21 cellular contexts compared by ENCODE assay signal in the genomic region with DNA sequence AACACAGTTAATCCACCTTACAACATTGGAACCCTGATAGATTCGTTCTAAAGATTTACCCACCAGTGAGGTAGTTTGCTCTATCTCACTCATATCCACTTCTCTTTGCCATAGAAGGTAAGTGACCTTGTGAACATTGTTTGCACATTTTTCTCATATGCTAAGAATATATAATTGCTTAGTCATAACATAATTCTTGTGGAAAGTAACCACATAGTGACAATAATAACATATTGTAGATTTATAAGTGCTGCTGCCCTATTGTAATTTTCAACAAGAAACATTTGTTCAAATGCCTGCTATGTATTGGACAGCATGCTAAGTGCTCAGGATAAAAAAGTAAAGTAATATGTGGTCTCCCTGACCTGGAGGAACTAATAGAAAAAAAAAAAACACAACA.
DNase-seq lines count a peak whose midpoint lies in the region; ATAC-seq and TF ChIP-seq lines count a peak whose summit lies in the region.
"Had no signal": no experiment of that assay in that cellular context is flagged by ENCODE, and none has a peak within 500 bp of the region (broad histone marks: within the 10 kb centered on the region; RNA-seq: fewer than 3 reads in every experiment).

No MANE protein-coding gene starts in this region.

- no peaks in the 10 kb centered on the region for H3K27me3 Mint-ChIP-seq in activated CD4-positive, alpha-beta T cell treated with anti-CD3 and anti-CD28 coated beads for 36 hours
- peaks cover 0 to 5% of the 10 kb centered on the region in 2 donors for H3K27me3 Mint-ChIP-seq in stimulated activated naive B cell treated with anti-CD40 and anti-IgM and Interleukin-4, amounts not matched to agents 10 μg/mL and 1 μg/mL and 100 μg/mL, for 72 hours
- no peaks in the 10 kb centered on the region for H3K27me3 Mint-ChIP-seq in Calu3 (ENCODE audit: unreplicated experiment)
- H3K27me3 Mint-ChIP-seq: activated CD4-positive, alpha-beta memory T cell treated with anti-CD3 and anti-CD28 coated beads, Interleukin-2, amount 10 ng/mL, durations not matched to agents 7 days and 5 days had no signal

- H2AFZ ChIP-seq in smooth muscle cell (ENCODE audit: low read depth) = no peak overlapping the region

- POLR2A ChIA-PET in activated CD4-positive, alpha-beta T cell treated with anti-CD3 and anti-CD28 coated beads for 36 hours (lab: Charles Lee) = no interaction called here

- TF ChIP-seq CTCF in astrocyte of the cerebellum (IDR thresholded peaks at IDR 0.05; ENCODE audit: low read depth, low read length, missing control alignments) = no peak
- TF ChIP-seq CTCF in smooth muscle cell (IDR thresholded peaks at IDR 0.05; ENCODE audit: borderline replicate concordance, insufficient read depth, poor library complexity, severe bottlenecking) = no peak
- TF ChIP-seq CTCF in Calu3 (IDR thresholded peaks at IDR 0.05; ENCODE audit: unreplicated experiment) = no peak

- intact Hi-C loops in activated CD4-positive, alpha-beta T cell treated with anti-CD3 and anti-CD28 coated beads for 36 hours (cut with DNase I, micrococcal nuclease) = no loop called here
- intact Hi-C loops in Calu3 (cut with micrococcal nuclease; ENCODE audit: unreplicated experiment) = no loop called here

- 97% methylated on average over 1 of the region's 1 CpG for WGBS in smooth muscle cell (ENCODE audit: low lambda C conversion rate)

- H3K27ac Mint-ChIP-seq in activated CD4-positive, alpha-beta T cell treated with anti-CD3 and anti-CD28 coated beads for 36 hours = no peak overlapping the region
- H3K27ac Mint-ChIP-seq in stimulated activated naive B cell treated with anti-CD40 and anti-IgM and Interleukin-4, amounts not matched to agents 10 μg/mL and 1 μg/mL and 100 μg/mL, for 72 hours = no peak overlapping the region
- H3K27ac Mint-ChIP-seq in Calu3 (ENCODE audit: unreplicated experiment) = no peak overlapping the region
- H3K27ac Mint-ChIP-seq: activated CD4-positive, alpha-beta memory T cell treated with anti-CD3 and anti-CD28 coated beads, Interleukin-2, amount 10 ng/mL, durations not matched to agents 7 days and 5 days; HFFc6; IgD-negative memory B cell had no signal

- H3K4me3 Mint-ChIP-seq in activated CD4-positive, alpha-beta T cell treated with anti-CD3 and anti-CD28 coated beads for 36 hours = no peak overlapping the region
- H3K4me3 Mint-ChIP-seq in stimulated activated naive B cell treated with anti-CD40 and anti-IgM and Interleukin-4, amounts not matched to agents 10 μg/mL and 1 μg/mL and 100 μg/mL, for 72 hours = no peak overlapping the region
- H3K4me3 Mint-ChIP-seq in Calu3 (ENCODE audit: low read depth, unreplicated experiment) = no peak overlapping the region
- H3K4me3 Mint-ChIP-seq: activated CD4-positive, alpha-beta memory T cell treated with anti-CD3 and anti-CD28 coated beads, Interleukin-2, amount 10 ng/mL, durations not matched to agents 7 days and 5 days; HFFc6; IgD-negative memory B cell; nephron progenitor cell had no signal

- peaks cover 9% of the 10 kb centered on the region for H3F3A ChIP-seq in smooth muscle cell (ENCODE audit: low read depth)

- no peak overlapping the region for H3K9ac ChIP-seq in smooth muscle cell (ENCODE audit: low read depth)

- H3K4me1 ChIP-seq in smooth muscle cell (ENCODE audit: low read depth) = peaks cover 13% of the 10 kb centered on the region
- H3K4me1 ChIP-seq: breast epithelium had no signal

- H3K4me3 ChIP-seq in astrocyte of the cerebellum (ENCODE audit: low read depth, low read length) (no peak overlapping the region), smooth muscle cell (no peak overlapping the region)
- H3K4me3 ChIP-seq: breast epithelium, SJSA1 had no signal

- H3K27ac ChIP-seq in smooth muscle cell (ENCODE audit: low read depth) = no peak overlapping the region
- H3K27ac ChIP-seq: breast epithelium, SJSA1 had no signal

- peak; percentile 39 for ATAC-seq in activated CD4-positive, alpha-beta T cell treated with anti-CD3 and anti-CD28 coated beads for 36 hours
- ATAC-seq in HG03342 (IDR thresholded peaks at IDR 0.05; ENCODE audit: unreplicated experiment) = peak; percentile 44
- peak; percentile 56 to 81 for ATAC-seq in stimulated activated naive B cell treated with anti-CD40 and anti-IgM and Interleukin-4, amounts not matched to agents 10 μg/mL and 1 μg/mL and 100 μg/mL, for 72 hours (replicated peaks)
- ATAC-seq: right cardiac atrium had no signal

- no peaks in the 10 kb centered on the region for H3K27me3 ChIP-seq in smooth muscle cell (ENCODE audit: low read depth)
- H3K27me3 ChIP-seq: breast epithelium, SJSA1 had no signal

- H3K9me3 Mint-ChIP-seq in activated CD4-positive, alpha-beta T cell treated with anti-CD3 and anti-CD28 coated beads for 36 hours (ENCODE audit: low read depth) = no peaks in the 10 kb centered on the region
- H3K9me3 Mint-ChIP-seq in stimulated activated naive B cell treated with anti-CD40 and anti-IgM and Interleukin-4, amounts not matched to agents 10 μg/mL and 1 μg/mL and 100 μg/mL, for 72 hours = no peaks in the 10 kb centered on the region
- H3K9me3 Mint-ChIP-seq in Calu3 (ENCODE audit: low read depth, unreplicated experiment) = peaks cover 3% of the 10 kb centered on the region
- H3K9me3 Mint-ChIP-seq: activated CD4-positive, alpha-beta memory T cell treated with anti-CD3 and anti-CD28 coated beads, Interleukin-2, amount 10 ng/mL, durations not matched to agents 7 days and 5 days; HFFc6; nephron progenitor cell had no signal

- H3K4me2 ChIP-seq in smooth muscle cell = no peak overlapping the region

- DNase-seq in activated CD4-positive, alpha-beta T cell treated with anti-CD3 and anti-CD28 coated beads for 36 hours = no peak
- DNase-seq in activated CD4-positive, alpha-beta T cell treated with anti-CD3 and anti-CD28 coated beads for 48 hours = no peak
- DNase-seq in astrocyte of the cerebellum (ENCODE audit: low read depth) (peak; percentile 33), smooth muscle cell (lab: John Stamatoyannopoulos, UW; ENCODE audit: unreplicated experiment) (no peak), Calu3 (no peak), cerebellum (ENCODE audit: low spot score) (no peak)
- DNase-seq in stimulated activated naive B cell treated with anti-CD40 and anti-IgM and Interleukin-4, amounts not matched to agents 10 μg/mL and 1 μg/mL and 100 μg/mL, for 72 hours = no peak
- DNase-seq: 8988T; activated CD4-positive, alpha-beta memory T cell treated with anti-CD3 and anti-CD28 coated beads, Interleukin-2, amount 10 ng/mL, durations not matched to agents 7 days and 5 days; activated effector memory CD4-positive, alpha-beta T cell treated with anti-CD3 and anti-CD28 coated beads, Interleukin-2, amount 50 U/mL, for 16 hours; effector CD8-positive, alpha-beta T cell; HFFc6; NCI-H1092; NCI-H2227 treated with DMSO at 0.1 percent for 48 hours; right cardiac atrium; trophoblast cell had no signal

- CTCF ChIA-PET in activated CD4-positive, alpha-beta T cell treated with anti-CD3 and anti-CD28 coated beads for 36 hours (lab: Charles Lee) = no interaction called here
- CTCF ChIA-PET in Calu3 (lab: Charles Lee) = interaction anchor here (2.7 kb wide), 1 partner anchor 9 kb away, joined by 9 read pairs; no protein-coding TSS in a partner anchor

- H4K20me1 ChIP-seq in smooth muscle cell (ENCODE audit: low read depth) = no peaks in the 10 kb centered on the region

- no peaks in the 10 kb centered on the region for H3K36me3 Mint-ChIP-seq in activated CD4-positive, alpha-beta T cell treated with anti-CD3 and anti-CD28 coated beads for 36 hours (ENCODE audit: low read depth)
- H3K36me3 Mint-ChIP-seq in stimulated activated naive B cell treated with anti-CD40 and anti-IgM and Interleukin-4, amounts not matched to agents 10 μg/mL and 1 μg/mL and 100 μg/mL, for 72 hours = no peaks in the 10 kb centered on the region
- no peaks in the 10 kb centered on the region for H3K36me3 Mint-ChIP-seq in Calu3 (ENCODE audit: insufficient read depth, unreplicated experiment)
- H3K36me3 Mint-ChIP-seq: IgD-negative memory B cell had no signal

- BruUV-seq in Calu3 (replicated peaks; lab: Mats Ljungman, UMichigan) = no TSS peak

- H3K79me2 ChIP-seq in smooth muscle cell (ENCODE audit: low read depth) = no peaks in the 10 kb centered on the region

- in situ Hi-C loops in astrocyte of the cerebellum (cut with HindIII; ENCODE audit: low sequenced_read_pairs) = no loop called here

- H3K9me3 ChIP-seq in smooth muscle cell (replicated peaks; ENCODE audit: low read depth) = no peaks in the 10 kb centered on the region
- H3K9me3 ChIP-seq: breast epithelium, SJSA1 had no signal

- no peaks in the 10 kb centered on the region for H3K4me1 Mint-ChIP-seq in activated CD4-positive, alpha-beta T cell treated with anti-CD3 and anti-CD28 coated beads for 36 hours
- no peaks in the 10 kb centered on the region for H3K4me1 Mint-ChIP-seq in stimulated activated naive B cell treated with anti-CD40 and anti-IgM and Interleukin-4, amounts not matched to agents 10 μg/mL and 1 μg/mL and 100 μg/mL, for 72 hours
- peaks cover 29% of the 10 kb centered on the region for H3K4me1 Mint-ChIP-seq in Calu3 (ENCODE audit: low read depth, unreplicated experiment)
- H3K4me1 Mint-ChIP-seq: IgD-negative memory B cell had no signal

- no peaks in the 10 kb centered on the region for H3K36me3 ChIP-seq in smooth muscle cell (ENCODE audit: low read depth)
- H3K36me3 ChIP-seq: breast epithelium, SJSA1 had no signal
